8 cellular contexts compared by ENCODE assay signal in genomic region chr11:47395225-47396048, GRCh38. TPM values are rescaled to one million over a fixed set of nuclear protein-coding genes. Genes with fewer than 3 reads are reported as not detected.
A peak's percentile ranks its signal among the peaks of the same experiment; 100 is the strongest.
DNase-seq lines count a peak whose midpoint lies in the region; ATAC-seq and TF ChIP-seq lines count a peak whose summit lies in the region.
"Had no signal": no experiment of that assay in that cellular context is flagged by ENCODE, and none has a peak within 500 bp of the region (broad histone marks: within the 10 kb centered on the region; RNA-seq: fewer than 3 reads in every experiment).

No MANE protein-coding gene starts in this region.

- H3K4me1 Mint-ChIP-seq in activated CD8-positive, alpha-beta memory T cell treated with anti-CD3 and anti-CD28 coated beads, Interleukin-2, amount 10 ng/mL, durations not matched to agents 7 days and 5 days = peaks cover 26% of the 10 kb centered on the region
- H3K4me1 Mint-ChIP-seq in naive thymus-derived CD4-positive, alpha-beta T cell = peaks cover 18 to 62% (median 50%) of the 10 kb centered on the region in 7 donors

- H3K36me3 Mint-ChIP-seq in activated CD8-positive, alpha-beta memory T cell treated with anti-CD3 and anti-CD28 coated beads, Interleukin-2, amount 10 ng/mL, durations not matched to agents 7 days and 5 days = no peaks in the 10 kb centered on the region
- H3K36me3 Mint-ChIP-seq in naive thymus-derived CD4-positive, alpha-beta T cell = no peaks in the 10 kb centered on the region

- H3K9me3 ChIP-seq in naive thymus-derived CD4-positive, alpha-beta T cell (ENCODE audit: control insufficient read depth in 2 of 3, low read length in 3 of 3) = no peaks in the 10 kb centered on the region

- no peaks in the 10 kb centered on the region for H3K27me3 ChIP-seq in naive thymus-derived CD4-positive, alpha-beta T cell (ENCODE audit: control insufficient read depth in 2 of 2, insufficient read depth in 2 of 2, low read length in 2 of 2)
- H3K27me3 ChIP-seq: cardiac muscle cell had no signal

- H3K27ac Mint-ChIP-seq in activated CD8-positive, alpha-beta memory T cell treated with anti-CD3 and anti-CD28 coated beads, Interleukin-2, amount 10 ng/mL, durations not matched to agents 7 days and 5 days = peak overlapping the region; percentile 86
- H3K27ac Mint-ChIP-seq in naive thymus-derived CD4-positive, alpha-beta T cell = peak overlapping the region; percentile 85 to 96 (median 91)

- TF ChIP-seq CTCF in GM12864 (IDR thresholded peaks at IDR 0.05; ENCODE audit: low read depth, low read length, missing control alignments) = no peak

- POLR2A ChIA-PET in naive thymus-derived CD4-positive, alpha-beta T cell (lab: Charles Lee) = interaction anchor here (2.2 to 6.1 kb wide), 6 partner anchors 8 to 30 kb away, joined by 7 to 41 read pairs (median 15); partner anchors contain the start of genes PSMC3 and SLC39A13

- no peaks in the 10 kb centered on the region for H3K36me3 ChIP-seq in naive thymus-derived CD4-positive, alpha-beta T cell (ENCODE audit: control insufficient read depth in 2 of 3, insufficient read depth in 3 of 3, low read length in 3 of 3)
- H3K36me3 ChIP-seq: cardiac muscle cell had no signal

- CTCF ChIA-PET in activated CD8-positive, alpha-beta memory T cell treated with anti-CD3 and anti-CD28 coated beads, Interleukin-2, amount 10 ng/mL, durations not matched to agents 7 days and 5 days (lab: Charles Lee) = interaction anchor here (3.4 to 11.4 kb wide), 2 partner anchors 15 to 22 kb away, joined by 34 to 90 read pairs; partner anchors contain the start of gene SLC39A13
- CTCF ChIA-PET in naive thymus-derived CD4-positive, alpha-beta T cell (lab: Charles Lee) = interaction anchor here (1.5 to 4.0 kb wide), 2 partner anchors 17 to 22 kb away, joined by 5 to 33 read pairs; no protein-coding TSS in a partner anchor

- H3K4me3 Mint-ChIP-seq in activated CD8-positive, alpha-beta memory T cell treated with anti-CD3 and anti-CD28 coated beads, Interleukin-2, amount 10 ng/mL, durations not matched to agents 7 days and 5 days = no peak overlapping the region
- peak overlapping the region in 9 of 10 donors; percentile 39 to 77 (median 66) for H3K4me3 Mint-ChIP-seq in naive thymus-derived CD4-positive, alpha-beta T cell

- peaks cover 23 to 34% of the 10 kb centered on the region in 2 donors for H3K4me1 ChIP-seq in naive thymus-derived CD4-positive, alpha-beta T cell (ENCODE audit: control insufficient read depth in 2 of 2, insufficient read depth in 2 of 2, low read length in 2 of 2)

- intact Hi-C loops in naive thymus-derived CD4-positive, alpha-beta T cell (cut with micrococcal nuclease) = no loop called here

- peak; percentile 3 for ATAC-seq in activated CD8-positive, alpha-beta memory T cell treated with anti-CD3 and anti-CD28 coated beads, Interleukin-2, amount 10 ng/mL, durations not matched to agents 7 days and 5 days
- no peak for ATAC-seq in naive thymus-derived CD4-positive, alpha-beta T cell
- ATAC-seq in HG02840 (IDR thresholded peaks at IDR 0.05; ENCODE audit: low FRiP score, unreplicated experiment) = no peak

- H3K9me3 Mint-ChIP-seq in activated CD8-positive, alpha-beta memory T cell treated with anti-CD3 and anti-CD28 coated beads, Interleukin-2, amount 10 ng/mL, durations not matched to agents 7 days and 5 days (ENCODE audit: low read depth) = no peaks in the 10 kb centered on the region
- H3K9me3 Mint-ChIP-seq in naive thymus-derived CD4-positive, alpha-beta T cell = peaks cover 0 to 1% (median 0%) of the 10 kb centered on the region in 11 donors

- DNase-seq in GM12864 (ENCODE audit: low read depth) = no peak
- no peak for DNase-seq in activated CD8-positive, alpha-beta memory T cell treated with anti-CD3 and anti-CD28 coated beads, Interleukin-2, amount 10 ng/mL, durations not matched to agents 7 days and 5 days
- DNase-seq in naive thymus-derived CD4-positive, alpha-beta T cell = no peak
- DNase-seq in mesenteric fat pad (ENCODE audit: low spot score) = no peak
- DNase-seq in occipital lobe (lab: John Stamatoyannopoulos, UW) = no peak

- peak overlapping the region; percentile 81 for H3K27ac ChIP-seq in naive thymus-derived CD4-positive, alpha-beta T cell (ENCODE audit: low read depth, low read length)
- H3K27ac ChIP-seq: cardiac muscle cell had no signal

- peak overlapping the region; percentile 39; the same call in 1 of the 2 replicates for H3K4me3 ChIP-seq in GM12864 (ENCODE audit: low read depth, low read length)
- H3K4me3 ChIP-seq in naive thymus-derived CD4-positive, alpha-beta T cell (ENCODE audit: low read length) = peak overlapping the region; percentile 70
- H3K4me3 ChIP-seq: cardiac muscle cell had no signal

- H3K27me3 Mint-ChIP-seq in activated CD8-positive, alpha-beta memory T cell treated with anti-CD3 and anti-CD28 coated beads, Interleukin-2, amount 10 ng/mL, durations not matched to agents 7 days and 5 days = no peaks in the 10 kb centered on the region
- H3K27me3 Mint-ChIP-seq in naive thymus-derived CD4-positive, alpha-beta T cell = no peaks in the 10 kb centered on the region

RNA-seq across cellular contexts. Expression of gene SLC39A13, which starts 13.0 kb away (rescaled TPM):
- 10 to 100 TPM; 18.2 to 22.1 TPM for total RNA-seq in activated CD8-positive, alpha-beta memory T cell treated with anti-CD3 and anti-CD28 coated beads, Interleukin-2, amount 10 ng/mL, durations not matched to agents 7 days and 5 days
- 10 to 100 TPM; 29.9 to 60.4 (median 45.1) TPM for total RNA-seq in naive thymus-derived CD4-positive, alpha-beta T cell
- 10 to 100 TPM; 21.4 to 40.7 TPM for polyA plus RNA-seq in naive thymus-derived CD4-positive, alpha-beta T cell
- total RNA-seq in mesenteric fat pad (49.7 TPM), occipital lobe (8.9 TPM)

RNA-seq across cellular contexts. Expression of gene SPI1, which starts 17.1 kb away (rescaled TPM):
- total RNA-seq in activated CD8-positive, alpha-beta memory T cell treated with anti-CD3 and anti-CD28 coated beads, Interleukin-2, amount 10 ng/mL, durations not matched to agents 7 days and 5 days = not detected
- total RNA-seq in naive thymus-derived CD4-positive, alpha-beta T cell = 100 to 1,000 TPM in 1 of 5 experiments, 10 to 100 TPM in 1, 1 to 10 TPM in 2, not detected in 1; 5.0 to 247 (median 17.8) TPM
- polyA plus RNA-seq in naive thymus-derived CD4-positive, alpha-beta T cell = under 1 TPM in 1 of 2 donors, not detected in 1; 0.27 TPM
- total RNA-seq in mesenteric fat pad (74.7 TPM), occipital lobe (0.78 TPM)
- total RNA-seq: cardiac muscle cell had no signal
- polyA plus RNA-seq: neural cell had no signal

RNA-seq across cellular contexts. Expression of gene PSMC3, which starts 30.8 kb away (rescaled TPM):
- total RNA-seq in activated CD8-positive, alpha-beta memory T cell treated with anti-CD3 and anti-CD28 coated beads, Interleukin-2, amount 10 ng/mL, durations not matched to agents 7 days and 5 days = 100 to 1,000 TPM; 150 to 164 TPM
- 100 to 1,000 TPM in 1 of 5 experiments, 10 to 100 TPM in 4; 42.2 to 149 (median 51.3) TPM for total RNA-seq in naive thymus-derived CD4-positive, alpha-beta T cell
- 100 to 1,000 TPM; 106 to 128 TPM for polyA plus RNA-seq in naive thymus-derived CD4-positive, alpha-beta T cell
- total RNA-seq in mesenteric fat pad = 116 TPM
- total RNA-seq in occipital lobe = 69.1 TPM

RNA-seq across cellular contexts. Expression of gene MYBPC3, which starts 42.9 kb away (rescaled TPM):
- not detected for total RNA-seq in activated CD8-positive, alpha-beta memory T cell treated with anti-CD3 and anti-CD28 coated beads, Interleukin-2, amount 10 ng/mL, durations not matched to agents 7 days and 5 days
- under 1 TPM in 2 of 5 experiments, not detected in 3; 0.16 to 0.86 TPM for total RNA-seq in naive thymus-derived CD4-positive, alpha-beta T cell
- not detected for polyA plus RNA-seq in naive thymus-derived CD4-positive, alpha-beta T cell
- total RNA-seq in mesenteric fat pad = 0.48 TPM
- total RNA-seq in occipital lobe = not detected
- polyA plus RNA-seq: neural cell had no signal

RNA-seq across cellular contexts. Expression of gene RAPSN, which starts 53.5 kb away (rescaled TPM):
- under 1 TPM; 0.16 to 0.79 TPM for total RNA-seq in activated CD8-positive, alpha-beta memory T cell treated with anti-CD3 and anti-CD28 coated beads, Interleukin-2, amount 10 ng/mL, durations not matched to agents 7 days and 5 days
- total RNA-seq in naive thymus-derived CD4-positive, alpha-beta T cell = 1 to 10 TPM in 4 of 5 experiments, under 1 TPM in 1; 0.99 to 1.7 (median 1.4) TPM
- polyA plus RNA-seq in naive thymus-derived CD4-positive, alpha-beta T cell = not detected
- total RNA-seq in mesenteric fat pad (0.55 TPM), occipital lobe (not detected)
- total RNA-seq: cardiac muscle cell had no signal
- polyA plus RNA-seq: cardiac muscle cell, neural cell had no signal
